In the genomic region with DNA sequence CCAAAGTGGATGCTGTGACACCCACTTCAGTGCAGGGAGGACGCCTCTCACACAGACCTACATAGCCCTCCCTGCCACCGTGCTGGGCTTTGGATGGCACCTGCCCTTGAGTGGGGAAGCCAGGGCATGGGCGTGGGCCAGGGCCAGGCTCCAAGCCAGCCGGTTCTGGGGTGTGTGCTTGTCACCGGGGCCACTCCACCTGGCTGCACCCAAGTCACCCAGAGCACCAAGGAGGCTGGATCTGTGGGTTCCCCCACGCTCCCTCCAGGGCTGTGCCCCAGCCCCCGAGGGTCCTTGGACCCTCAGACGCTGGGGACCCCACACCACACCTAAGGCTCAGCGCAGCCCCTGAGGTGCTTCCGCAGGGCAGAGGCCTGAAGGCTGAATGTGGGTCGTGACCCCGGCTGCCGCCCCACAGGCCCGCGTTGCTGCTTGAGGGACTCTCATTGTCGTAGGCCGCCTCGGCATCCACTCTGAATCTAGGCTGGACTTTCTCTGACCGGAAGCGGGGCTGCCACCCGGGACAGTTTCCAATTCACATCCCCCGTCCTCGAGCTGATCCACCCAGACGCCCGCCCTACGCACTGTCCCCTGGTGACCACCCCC, we compare ENCODE assay signal across 8 cellular contexts. TPM values are rescaled to one million over a fixed set of nuclear protein-coding genes. Genes with fewer than 3 reads are reported as not detected.
DNase-seq lines count a peak whose midpoint lies in the region; ATAC-seq and TF ChIP-seq lines count a peak whose summit lies in the region.
"Had no signal": no experiment of that assay in that cellular context is flagged by ENCODE, and none has a peak within 500 bp of the region (broad histone marks: within the 10 kb centered on the region; RNA-seq: fewer than 3 reads in every experiment).

No MANE protein-coding gene starts in this region.

- no peak overlapping the region for H4K8ac ChIP-seq in trophoblast cell (ENCODE audit: low read depth, low read length)

- H3K27ac ChIP-seq in HEK293 (ENCODE audit: extremely low read depth, low read depth, low read length) (no peak overlapping the region), ectodermal cell (ENCODE audit: insufficient read depth, low read depth, low read length, poor library complexity, severe bottlenecking) (no peak overlapping the region), trophoblast cell (ENCODE audit: low read depth, low read length) (no peak overlapping the region)

- H2BK12ac ChIP-seq in trophoblast cell (ENCODE audit: low read length) = no peak overlapping the region

- no peak overlapping the region for H3K23ac ChIP-seq in trophoblast cell (ENCODE audit: low read length)

- H3K9me3 ChIP-seq in HEK293 (ENCODE audit: control insufficient read depth, insufficient read depth, low read depth, low read length) = no peaks in the 10 kb centered on the region
- H3K9me3 ChIP-seq in ectodermal cell (ENCODE audit: control insufficient read depth, low read length) = no peaks in the 10 kb centered on the region
- no peaks in the 10 kb centered on the region for H3K9me3 ChIP-seq in trophoblast cell (ENCODE audit: insufficient read depth, low read depth, low read length)

- CTCF ChIA-PET in HEK293 (lab: Yijun Ruan, JAX) = interaction anchor here (0.6 kb wide), 1 partner anchor 585 kb away, joined by 3 read pairs; no protein-coding TSS in a partner anchor

- DNase-seq in trophoblast cell (no peak), NCI-H526 treated with DMSO at 0.1 percent for 48 hours (lab: John Stamatoyannopoulos, UW) (no peak), G401 (ENCODE audit: low spot score) (no peak)
- DNase-seq: activated T-cell treated with anti-CD3 and anti-CD28 coated beads, Interleukin-2, amount 50 U/mL, for 24 hours; hypothalamus had no signal

- H3K9ac ChIP-seq in trophoblast cell (ENCODE audit: low read length) = no peak overlapping the region

- in situ Hi-C loops in G401 (cut with HindIII; ENCODE audit: low sequenced_read_pairs) = no loop called here

- H4K12ac ChIP-seq in trophoblast cell (ENCODE audit: low read depth, low read length) = no peak overlapping the region

- H2BK120ac ChIP-seq in trophoblast cell (ENCODE audit: insufficient read depth, low read length, poor library complexity) = peak overlapping the region; percentile 35

- 71 to 73% methylated on average over 26 of the region's 26 CpGs for WGBS in ectodermal cell, 2 experiments
- WGBS in trophoblast cell (ENCODE audit: extremely low coverage, insufficient coverage, insufficient read length) = no CpG with 5 or more reads among the region's 26 CpGs

- peak overlapping the region; percentile 61 for H3K4me2 ChIP-seq in trophoblast cell (ENCODE audit: low read length)

- H4K91ac ChIP-seq in trophoblast cell (ENCODE audit: low read depth, low read length) = peak overlapping the region; percentile 29

- no peak for TF ChIP-seq CTCF in HEK293 (tag by site-specific recombination; IDR thresholded peaks at IDR 0.05)

- peaks cover 45% of the 10 kb centered on the region for H3K79me1 ChIP-seq in trophoblast cell (ENCODE audit: low read length)

- peak overlapping the region; percentile 79 for H2AK5ac ChIP-seq in trophoblast cell (ENCODE audit: low read length)

- no peaks in the 10 kb centered on the region for H3K27me3 ChIP-seq in ectodermal cell (ENCODE audit: control insufficient read depth, insufficient read depth, low read length, poor library complexity, severe bottlenecking)
- H3K27me3 ChIP-seq in trophoblast cell (ENCODE audit: insufficient read depth, low read length) = peaks cover 9% of the 10 kb centered on the region

- H3K36me3 ChIP-seq in HEK293 (ENCODE audit: control insufficient read depth in 2 of 2, insufficient read depth in 1 of 2, low read length in 2 of 2) = no peaks in the 10 kb centered on the region
- no peaks in the 10 kb centered on the region for H3K36me3 ChIP-seq in ectodermal cell (ENCODE audit: control insufficient read depth, insufficient read depth, low read length)
- H3K36me3 ChIP-seq in trophoblast cell (ENCODE audit: control insufficient read depth in 1 of 2, insufficient read depth in 2 of 2, low read length in 2 of 2) = peaks cover 30% of the 10 kb centered on the region in 2 experiments

- peak overlapping the region; percentile 37 for H3K14ac ChIP-seq in trophoblast cell (ENCODE audit: low read length)

- no peak overlapping the region for H2AFZ ChIP-seq in trophoblast cell (ENCODE audit: insufficient read depth, low read length, poor library complexity)

- H3K18ac ChIP-seq in trophoblast cell (ENCODE audit: low read length) = peak overlapping the region; percentile 62

- POLR2A ChIA-PET in HEK293 (lab: Yijun Ruan, JAX) = interaction anchor here (1.1 kb wide), 1 partner anchor 9 kb away, joined by 3 read pairs; no protein-coding TSS in a partner anchor

- peaks cover 24% of the 10 kb centered on the region for H3K79me2 ChIP-seq in trophoblast cell (ENCODE audit: control insufficient read depth, insufficient read depth, low read length, poor library complexity)

- H3K4me1 ChIP-seq in HEK293 (ENCODE audit: control insufficient read depth, insufficient read depth, low read length) (peaks cover 7% of the 10 kb centered on the region; the same call in 1 of the 2 replicates), ectodermal cell (ENCODE audit: control insufficient read depth, insufficient read depth, low read length) (peaks cover 64% of the 10 kb centered on the region), trophoblast cell (ENCODE audit: control insufficient read depth in 1 of 2, insufficient read depth in 2 of 2, low read length in 2 of 2) (peaks cover 47 to 49% of the 10 kb centered on the region in 2 experiments)

- H3K4me3 ChIP-seq in HEK293 (ENCODE audit: low read depth, low read length) (no peak overlapping the region), ectodermal cell (ENCODE audit: insufficient read depth, low read depth, low read length) (peak overlapping the region; percentile 45), trophoblast cell (ENCODE audit: low read depth, low read length) (peak overlapping the region; percentile 64)

- H3K4ac ChIP-seq in trophoblast cell (ENCODE audit: low read depth, low read length) = peak overlapping the region; percentile 63

- no peak for ATAC-seq in HG03442 (IDR thresholded peaks at IDR 0.05; ENCODE audit: unreplicated experiment)

- H2BK5ac ChIP-seq in trophoblast cell (ENCODE audit: low read depth, low read length, poor library complexity) = peak overlapping the region; percentile 24

TF ChIP-seq in HEK293, 187 proteins besides CTCF, POLR2A, EP300 and RAD21:
- TF ChIP-seq GFI1B (tag by site-specific recombination; IDR thresholded peaks at IDR 0.05) = no peak
- peak; percentile 5; the same call in 1 of the 2 replicates for TF ChIP-seq GLIS1 (tag by site-specific recombination; IDR thresholded peaks at IDR 0.05)
- peak; percentile 56; the same call in 1 of the 2 replicates for TF ChIP-seq BCL11A (tag by site-specific recombination; IDR thresholded peaks at IDR 0.05; ENCODE audit: low read depth)
- TF ChIP-seq GLIS2 (tag by site-specific recombination; IDR thresholded peaks at IDR 0.05) = no peak
- TF ChIP-seq, protein P1, sequence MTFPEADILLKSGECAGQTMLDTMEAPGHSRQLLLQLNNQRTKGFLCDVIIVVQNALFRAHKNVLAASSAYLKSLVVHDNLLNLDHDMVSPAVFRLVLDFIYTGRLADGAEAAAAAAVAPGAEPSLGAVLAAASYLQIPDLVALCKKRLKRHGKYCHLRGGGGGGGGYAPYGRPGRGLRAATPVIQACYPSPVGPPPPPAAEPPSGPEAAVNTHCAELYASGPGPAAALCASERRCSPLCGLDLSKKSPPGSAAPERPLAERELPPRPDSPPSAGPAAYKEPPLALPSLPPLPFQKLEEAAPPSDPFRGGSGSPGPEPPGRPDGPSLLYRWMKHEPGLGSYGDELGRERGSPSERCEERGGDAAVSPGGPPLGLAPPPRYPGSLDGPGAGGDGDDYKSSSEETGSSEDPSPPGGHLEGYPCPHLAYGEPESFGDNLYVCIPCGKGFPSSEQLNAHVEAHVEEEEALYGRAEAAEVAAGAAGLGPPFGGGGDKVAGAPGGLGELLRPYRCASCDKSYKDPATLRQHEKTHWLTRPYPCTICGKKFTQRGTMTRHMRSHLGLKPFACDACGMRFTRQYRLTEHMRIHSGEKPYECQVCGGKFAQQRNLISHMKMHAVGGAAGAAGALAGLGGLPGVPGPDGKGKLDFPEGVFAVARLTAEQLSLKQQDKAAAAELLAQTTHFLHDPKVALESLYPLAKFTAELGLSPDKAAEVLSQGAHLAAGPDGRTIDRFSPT (tag by site-specific recombination; IDR thresholded peaks at IDR 0.05) = peak; percentile 73; the same call in 1 of the 2 replicates
- peak; percentile 44; the same call in 1 of the 2 replicates for TF ChIP-seq BCL11B (tag by site-specific recombination; IDR thresholded peaks at IDR 0.05; ENCODE audit: low read depth)
- TF ChIP-seq GLI4 (tag by site-specific recombination; IDR thresholded peaks at IDR 0.05) = no peak

RNA-seq across cellular contexts. Expression of a gene that starts 1.5 kb away (rescaled TPM):
- 83.9 TPM for polyA plus RNA-seq in ectodermal cell (2013, experiment 1 of 4)
- polyA plus RNA-seq in ectodermal cell (2013, experiment 2 of 4) = 105 TPM
- 102 TPM for polyA plus RNA-seq in ectodermal cell (2013, experiment 3 of 4)
- polyA plus RNA-seq in ectodermal cell (2013, experiment 4 of 4) = 122 TPM
- 198 and 200 TPM in 2 replicates for polyA plus RNA-seq in trophoblast cell (2013)
- 23.0 and 26.7 TPM in 2 replicates for total RNA-seq in G401 (2014; rRNA removed; shearing (Covaris generic))

RNA-seq across cellular contexts. Expression of a gene that starts 7.7 kb away (rescaled TPM):
- polyA plus RNA-seq in ectodermal cell (2013, experiment 1 of 4) = 56.8 TPM
- polyA plus RNA-seq in ectodermal cell (2013, experiment 2 of 4) = 50.7 TPM
- 53.2 TPM for polyA plus RNA-seq in ectodermal cell (2013, experiment 3 of 4)
- 52.1 TPM for polyA plus RNA-seq in ectodermal cell (2013, experiment 4 of 4)
- 49.5 and 53.4 TPM in 2 replicates for polyA plus RNA-seq in trophoblast cell (2013)
- 66.4 and 70.2 TPM in 2 replicates for total RNA-seq in G401 (2014; rRNA removed; shearing (Covaris generic))

RNA-seq across cellular contexts. Expression of a gene that starts 18.1 kb away (rescaled TPM):
- polyA plus RNA-seq in ectodermal cell (2013, experiment 1 of 4) = 114 TPM
- polyA plus RNA-seq in ectodermal cell (2013, experiment 2 of 4) = 101 TPM
- 91.8 TPM for polyA plus RNA-seq in ectodermal cell (2013, experiment 3 of 4)
- 91.1 TPM for polyA plus RNA-seq in ectodermal cell (2013, experiment 4 of 4)
- polyA plus RNA-seq in trophoblast cell (2013) = 113 and 117 TPM in 2 replicates
- total RNA-seq in G401 (2014; rRNA removed; shearing (Covaris generic)) = 210 and 263 TPM in 2 replicates

RNA-seq across cellular contexts. Expression of a gene that starts 25.8 kb away (rescaled TPM):
- not detected for polyA plus RNA-seq in ectodermal cell (2013, experiment 1 of 4)
- 0.21 TPM for polyA plus RNA-seq in ectodermal cell (2013, experiment 2 of 4)
- polyA plus RNA-seq in ectodermal cell (2013, experiment 3 of 4) = 0.21 TPM
- polyA plus RNA-seq in ectodermal cell (2013, experiment 4 of 4) = 0.12 TPM
- 0.17 and 0.21 TPM in 2 replicates for polyA plus RNA-seq in trophoblast cell (2013)
- total RNA-seq in G401 (2014; rRNA removed; shearing (Covaris generic)) = 0.14 TPM in 1 of 2 replicates, not detected in the other

RNA-seq across cellular contexts. Expression of a gene that starts 32.3 kb away (rescaled TPM):
- 11.2 TPM for polyA plus RNA-seq in ectodermal cell (2013, experiment 1 of 4)
- 12.4 TPM for polyA plus RNA-seq in ectodermal cell (2013, experiment 2 of 4)
- polyA plus RNA-seq in ectodermal cell (2013, experiment 3 of 4) = 11.4 TPM
- polyA plus RNA-seq in ectodermal cell (2013, experiment 4 of 4) = 11.4 TPM
- 20.9 and 21.3 TPM in 2 replicates for polyA plus RNA-seq in trophoblast cell (2013)
- 22.5 and 23.5 TPM in 2 replicates for total RNA-seq in G401 (2014; rRNA removed; shearing (Covaris generic))
